Comparison of ENCODE assay signal across 27 cellular contexts in genomic region chr18:40987581-40987980, GRCh38.
"Had no signal": no experiment of that assay in that cellular context is flagged by ENCODE, and none has a peak within 500 bp of the region (broad histone marks: within the 10 kb centered on the region; RNA-seq: fewer than 3 reads in every experiment).

No MANE protein-coding gene starts in this region.

- H3K4me1 Mint-ChIP-seq: activated B cell treated with CpG ODN at 0.5 μM for 24 hours; activated CD4-positive, alpha-beta T cell treated with anti-CD3 and anti-CD28 coated beads, Interleukin-2, amount 10 ng/mL, durations not matched to agents 24 days and 14 days; activated CD8-positive, alpha-beta memory T cell treated with anti-CD3 and anti-CD28 coated beads, Interleukin-2, amount 10 ng/mL, durations not matched to agents 7 days and 5 days; activated naive CD8-positive, alpha-beta T cell treated with anti-CD3 and anti-CD28 coated beads, Interleukin-2, amount 50 U/mL, for 24 hours; central memory CD8-positive, alpha-beta T cell had no signal

- H3K27me3 ChIP-seq: ascending aorta, body of pancreas, SJSA1 had no signal

- H3K9me3 ChIP-seq: ascending aorta, body of pancreas, SJSA1 had no signal

- H3K36me3 ChIP-seq: ascending aorta, SJSA1 had no signal

- H3K9me3 Mint-ChIP-seq: activated B cell treated with CpG ODN at 0.5 μM for 24 hours had no signal

- DNase-seq: activated B cell treated with CpG ODN at 0.5 μM for 24 hours; activated CD4-positive, alpha-beta T cell treated with anti-CD3 and anti-CD28 coated beads for 1 hour; activated CD4-positive, alpha-beta T cell treated with anti-CD3 and anti-CD28 coated beads, Interleukin-2, amount 10 ng/mL, durations not matched to agents 24 days and 14 days; activated CD4-positive, alpha-beta T cell treated with anti-CD3 and anti-CD28 coated beads, Interleukin-2, amount 50 U/mL, for 48 hours; activated CD8-positive, alpha-beta memory T cell treated with anti-CD3 and anti-CD28 coated beads, Interleukin-2, amount 10 ng/mL, durations not matched to agents 7 days and 5 days; activated effector memory CD4-positive, alpha-beta T cell treated with anti-CD3 and anti-CD28 coated beads, Interleukin-2, amount 50 U/mL, for 16 hours; activated naive CD4-positive, alpha-beta T cell treated with Interleukin-2 at 50 U/mL for 16 hours; activated naive CD8-positive, alpha-beta T cell treated with anti-CD3 and anti-CD28 coated beads, Interleukin-2, amount 50 U/mL, for 24 hours; activated T-cell treated with anti-CD3 and anti-CD28 coated beads, Interleukin-2, amount 50 U/mL, for 4 hours; amniotic stem cell; body of pancreas; Kasumi-1; KBM-7; NCI-H1092; NCI-H1417; NCI-H1694 treated with DMSO at 0.1 percent for 48 hours; NCI-H2029 treated with DMSO at 0.1 percent for 48 hours; NCI-H524; NCI-H82; OCI-M1; SHP77; SW 1271 had no signal

- H3K27ac Mint-ChIP-seq: activated B cell treated with CpG ODN at 0.5 μM for 24 hours; activated CD4-positive, alpha-beta T cell treated with anti-CD3 and anti-CD28 coated beads, Interleukin-2, amount 10 ng/mL, durations not matched to agents 24 days and 14 days; activated CD8-positive, alpha-beta memory T cell treated with anti-CD3 and anti-CD28 coated beads, Interleukin-2, amount 10 ng/mL, durations not matched to agents 7 days and 5 days; activated naive CD4-positive, alpha-beta T cell treated with anti-CD3 and anti-CD28 coated beads, Interleukin-2, amount 50 U/mL, for 72 hours; activated naive CD8-positive, alpha-beta T cell treated with anti-CD3 and anti-CD28 coated beads, Interleukin-2, amount 50 U/mL, for 24 hours had no signal

- H3K4me3 Mint-ChIP-seq: activated B cell treated with CpG ODN at 0.5 μM for 24 hours; activated CD4-positive, alpha-beta T cell treated with anti-CD3 and anti-CD28 coated beads, Interleukin-2, amount 10 ng/mL, durations not matched to agents 24 days and 14 days; activated CD8-positive, alpha-beta memory T cell treated with anti-CD3 and anti-CD28 coated beads, Interleukin-2, amount 10 ng/mL, durations not matched to agents 7 days and 5 days; activated naive CD8-positive, alpha-beta T cell treated with anti-CD3 and anti-CD28 coated beads, Interleukin-2, amount 50 U/mL, for 24 hours; activated T-cell treated with anti-CD3 and anti-CD28 coated beads, Interleukin-2, amount 50 U/mL, for 4 hours; central memory CD8-positive, alpha-beta T cell had no signal

- H3K4me3 ChIP-seq: ascending aorta, body of pancreas, SJSA1 had no signal

- ATAC-seq: activated CD8-positive, alpha-beta memory T cell treated with anti-CD3 and anti-CD28 coated beads, Interleukin-2, amount 10 ng/mL, durations not matched to agents 7 days and 5 days; activated naive CD4-positive, alpha-beta T cell treated with anti-CD3 and anti-CD28 coated beads, Interleukin-2, amount 50 U/mL, for 72 hours; activated naive CD8-positive, alpha-beta T cell treated with anti-CD3 and anti-CD28 coated beads, Interleukin-2, amount 50 U/mL, for 24 hours; activated T-cell treated with anti-CD3 and anti-CD28 coated beads, Interleukin-2, amount 50 U/mL, for 4 hours; body of pancreas; SK-N-SH treated with all-trans-retinoic acid at 6 μM for 48 hours had no signal

- H3K27ac ChIP-seq: ascending aorta, body of pancreas, SJSA1 had no signal

- H3K4me1 ChIP-seq: ascending aorta, body of pancreas, SJSA1 had no signal

- H3K27me3 Mint-ChIP-seq: activated B cell treated with CpG ODN at 0.5 μM for 24 hours; activated CD4-positive, alpha-beta T cell treated with anti-CD3 and anti-CD28 coated beads, Interleukin-2, amount 10 ng/mL, durations not matched to agents 24 days and 14 days; activated CD8-positive, alpha-beta memory T cell treated with anti-CD3 and anti-CD28 coated beads, Interleukin-2, amount 10 ng/mL, durations not matched to agents 7 days and 5 days; activated naive CD8-positive, alpha-beta T cell treated with anti-CD3 and anti-CD28 coated beads, Interleukin-2, amount 50 U/mL, for 24 hours; central memory CD8-positive, alpha-beta T cell had no signal

- H3K36me3 Mint-ChIP-seq: activated CD8-positive, alpha-beta memory T cell treated with anti-CD3 and anti-CD28 coated beads, Interleukin-2, amount 10 ng/mL, durations not matched to agents 7 days and 5 days; activated naive CD4-positive, alpha-beta T cell treated with anti-CD3 and anti-CD28 coated beads, Interleukin-2, amount 50 U/mL, for 72 hours had no signal
